8 cellular contexts compared by ENCODE assay signal in genomic region chr12:118372541-118373495, GRCh38. TPM values are rescaled to one million over a fixed set of nuclear protein-coding genes. Genes with fewer than 3 reads are reported as not detected.
DNase-seq lines count a peak whose midpoint lies in the region; ATAC-seq and TF ChIP-seq lines count a peak whose summit lies in the region.

Gene TAOK3, minus strand, starts transcription at chr12:118372907. Its CDS starts 117,340 bp downstream, at chr12:118255567.

- ATAC-seq in HG02763 (IDR thresholded peaks at IDR 0.05; ENCODE audit: unreplicated experiment) (peak; percentile 83), Right ventricle myocardium superior (ENCODE audit: poor library complexity) (peak; percentile 93)
- ATAC-seq in activated naive CD8-positive, alpha-beta T cell treated with anti-CD3 and anti-CD28 coated beads, Interleukin-2, amount 50 U/mL, for 24 hours = peak; percentile 93

- peak within 1 kb of the TSS; percentile 77 for H3K9ac ChIP-seq in parathyroid adenoma

- DNase-seq in GM12865 (ENCODE audit: low read depth) (peak; percentile 99), NCI-H1417 treated with DMSO at 0.1 percent for 48 hours (lab: John Stamatoyannopoulos, UW) (peak; percentile 98), SW480 (ENCODE audit: low spot score) (peak; percentile 98), Right ventricle myocardium superior (peak; percentile 99), tibial nerve (ENCODE audit: low spot score in 2 of 2) (peak; percentile 98 to 99)
- DNase-seq in activated naive CD8-positive, alpha-beta T cell treated with anti-CD3 and anti-CD28 coated beads, Interleukin-2, amount 50 U/mL, for 24 hours = peak; percentile 96

- TF ChIP-seq EP300 in tibial nerve (IDR thresholded peaks at IDR 0.05) = peak in 1 of 2 donors; percentile 94

- no peaks in the 10 kb centered on the region for H3K9me3 Mint-ChIP-seq in activated naive CD8-positive, alpha-beta T cell treated with anti-CD3 and anti-CD28 coated beads, Interleukin-2, amount 50 U/mL, for 24 hours

- H3K27ac ChIP-seq in parathyroid adenoma (peak within 1 kb of the TSS; percentile 75), tibial nerve (peak within 1 kb of the TSS; percentile 58 to 97 (median 92))

- H3K27me3 ChIP-seq in parathyroid adenoma (ENCODE audit: control insufficient read depth, insufficient read depth, low read length) = no peaks in the 10 kb centered on the region
- no peaks in the 10 kb centered on the region for H3K27me3 ChIP-seq in tibial nerve

- no peaks in the 10 kb centered on the region for H3K36me3 ChIP-seq in parathyroid adenoma (ENCODE audit: control insufficient read depth, insufficient read depth, low read length)
- H3K36me3 ChIP-seq in tibial nerve = no peaks in the 10 kb centered on the region

- peaks cover 45% of the 10 kb centered on the region for H3K4me1 Mint-ChIP-seq in activated naive CD8-positive, alpha-beta T cell treated with anti-CD3 and anti-CD28 coated beads, Interleukin-2, amount 50 U/mL, for 24 hours

- peaks cover 5% of the 10 kb centered on the region for H3K4me1 ChIP-seq in parathyroid adenoma
- peaks cover 0 to 60% (median 15%) of the 10 kb centered on the region in 4 donors for H3K4me1 ChIP-seq in tibial nerve

- no peak for TF ChIP-seq CTCF in GM12865 (IDR thresholded peaks at IDR 0.05; ENCODE audit: insufficient read depth, low read depth, low read length, missing control alignments)
- no peak for TF ChIP-seq CTCF in parathyroid adenoma (IDR thresholded peaks at IDR 0.05)
- TF ChIP-seq CTCF in tibial nerve (IDR thresholded peaks at IDR 0.05) = no peak

- TF ChIP-seq POLR2A in tibial nerve (IDR thresholded peaks at IDR 0.05) = peak; percentile 67 to 84

- peak within 1 kb of the TSS; percentile 92 for H2AFZ ChIP-seq in parathyroid adenoma

- 0 to 1% methylated on average over 45 to 72 of the region's 75 CpGs for WGBS in tibial nerve, 2 donors

- no peaks in the 10 kb centered on the region for H3K36me3 Mint-ChIP-seq in activated naive CD8-positive, alpha-beta T cell treated with anti-CD3 and anti-CD28 coated beads, Interleukin-2, amount 50 U/mL, for 24 hours (ENCODE audit: low read depth)

- peak within 1 kb of the TSS; percentile 84 for H3K27ac Mint-ChIP-seq in activated naive CD8-positive, alpha-beta T cell treated with anti-CD3 and anti-CD28 coated beads, Interleukin-2, amount 50 U/mL, for 24 hours

- no peaks in the 10 kb centered on the region for H3K9me3 ChIP-seq in parathyroid adenoma (ENCODE audit: control insufficient read depth, low read length)
- no peaks in the 10 kb centered on the region for H3K9me3 ChIP-seq in tibial nerve

- H3K4me3 Mint-ChIP-seq in activated naive CD8-positive, alpha-beta T cell treated with anti-CD3 and anti-CD28 coated beads, Interleukin-2, amount 50 U/mL, for 24 hours = peak within 1 kb of the TSS; percentile 87

- H3K4me3 ChIP-seq in GM12865 (ENCODE audit: low read depth, low read length) = peak within 1 kb of the TSS; percentile 94
- H3K4me3 ChIP-seq in parathyroid adenoma (ENCODE audit: low read depth, low read length) = peak within 1 kb of the TSS; percentile 94
- H3K4me3 ChIP-seq in tibial nerve = peak within 1 kb of the TSS; percentile 71 to 87 (median 82)

- no peaks in the 10 kb centered on the region for H3K27me3 Mint-ChIP-seq in activated naive CD8-positive, alpha-beta T cell treated with anti-CD3 and anti-CD28 coated beads, Interleukin-2, amount 50 U/mL, for 24 hours

- intact Hi-C loops in Right ventricle myocardium superior (cut with DNase I) = loop anchor here (10.0 kb wide), 2 partner anchors 238 to 498 kb away; partner anchors contain the start of gene PEBP1

- peak within 1 kb of the TSS; percentile 97 for H3K4me2 ChIP-seq in parathyroid adenoma (ENCODE audit: low read length)

- peaks cover 17% of the 10 kb centered on the region for H3K79me2 ChIP-seq in parathyroid adenoma

RNA-seq across cellular contexts. Expression of gene TAOK3, which starts in this region (rescaled TPM):
- total RNA-seq in Right ventricle myocardium superior = 21.8 TPM
- total RNA-seq in tibial nerve = 10 to 100 TPM; 43.7 to 99.0 (median 59.6) TPM

Comparison
In these comparisons a context has a peak if more than half of its experiments do, and no peak if none do; other contexts are left out.
1. Peak in every context shown above with its lines: DNase-seq, ATAC-seq, H3K4me3 ChIP-seq and H3K27ac ChIP-seq.